17 cellular contexts compared by ENCODE assay signal in genomic region chr1:43937179-43937865, GRCh38. TPM values are rescaled to one million over a fixed set of nuclear protein-coding genes. Genes with fewer than 3 reads are reported as not detected.
DNase-seq lines count a peak whose midpoint lies in the region; ATAC-seq, FAIRE-seq and TF ChIP-seq lines count a peak whose summit lies in the region.
"Had no signal": no experiment of that assay in that cellular context is flagged by ENCODE, and none has a peak within 500 bp of the region (broad histone marks: within the 10 kb centered on the region; RNA-seq: fewer than 3 reads in every experiment).

No MANE protein-coding gene starts in this region.

- WGBS in adrenal gland, 4 donors = 88 to 93% (median 90%) methylated on average over 6 to 8 of the region's 8 CpGs

- no peaks in the 10 kb centered on the region for H3K36me3 ChIP-seq in adrenal gland (replicated peaks in 1 of 2)
- H3K36me3 ChIP-seq: ascending aorta had no signal

- H3K36me3 Mint-ChIP-seq in nephron progenitor cell (ENCODE audit: low read depth) = no peaks in the 10 kb centered on the region

- no peak overlapping the region for H3K27ac Mint-ChIP-seq in nephron progenitor cell
- H3K27ac Mint-ChIP-seq: IgD-negative memory B cell had no signal

- TF ChIP-seq POLR2A in adrenal gland (IDR thresholded peaks at IDR 0.05) = no peak

- no peaks in the 10 kb centered on the region for H3K9me3 Mint-ChIP-seq in nephron progenitor cell
- H3K9me3 Mint-ChIP-seq: IgD-negative memory B cell had no signal

- no peaks in the 10 kb centered on the region for H3K27me3 ChIP-seq in adrenal gland

- peak; percentile 93 for FAIRE-seq in RCC 7860 (lab: Jason Lieb, UNC)
- FAIRE-seq: colon had no signal

- peak overlapping the region; percentile 34 for H3K4me3 Mint-ChIP-seq in nephron progenitor cell

- peaks cover 16% of the 10 kb centered on the region for H3K4me1 Mint-ChIP-seq in nephron progenitor cell

- H3K27ac ChIP-seq in C4-2B (peak overlapping the region; percentile 93), adrenal gland (no peak overlapping the region)
- H3K27ac ChIP-seq: ascending aorta had no signal

- H3K9me3 ChIP-seq in adrenal gland (replicated peaks in 1 of 3) = no peaks in the 10 kb centered on the region
- H3K9me3 ChIP-seq: ascending aorta had no signal

- intact Hi-C loops in adrenal gland (cut with DNase I) = loop anchor here in 1 of 2 donors (10.0 kb wide), 1 partner anchor 403 kb away; the partner anchor contains the start of gene PTPRF

- peak overlapping the region; percentile 49 for H3K4me3 ChIP-seq in epithelial cell of proximal tubule (ENCODE audit: low read depth, low read length)
- H3K4me3 ChIP-seq in adrenal gland = no peak overlapping the region

- peaks cover 75% of the 10 kb centered on the region for H3K27me3 Mint-ChIP-seq in nephron progenitor cell (ENCODE audit: low read depth, poor library complexity)

- no peak for ATAC-seq in HG03097 (IDR thresholded peaks at IDR 0.05; ENCODE audit: low FRiP score, unreplicated experiment)

- H3K4me1 ChIP-seq in adrenal gland (replicated peaks in 1 of 2) = peaks cover 8 to 15% of the 10 kb centered on the region in 2 donors

- TF ChIP-seq CTCF in C4-2B (conservative IDR thresholded peaks at IDR 0.05) (no peak), epithelial cell of proximal tubule (conservative IDR thresholded peaks at IDR 0.05; ENCODE audit: low read depth, low read length) (no peak), nephron progenitor cell (IDR thresholded peaks at IDR 0.05) (no peak), adrenal gland (IDR thresholded peaks at IDR 0.05) (no peak)

- DNase-seq in RCC 7860 (ENCODE audit: low spot score) (peak; percentile 85), epithelial cell of proximal tubule (ENCODE audit: low read depth) (peak; percentile 53), nephron progenitor cell (no peak), NCI-H1436 treated with DMSO at 0.1 percent for 48 hours (lab: John Stamatoyannopoulos, UW) (no peak), adrenal gland (no peak), dermis blood vessel endothelial cell (no peak)
- DNase-seq: activated effector memory CD4-positive, alpha-beta T cell treated with anti-CD3 and anti-CD28 coated beads, Interleukin-2, amount 50 U/mL, for 16 hours; GDM1; NCI-H2029 treated with DMSO at 0.1 percent for 48 hours; stimulated activated CD4-positive, alpha-beta T cell treated with anti-CD3 and anti-CD28 coated beads, Interleukin-4, amount 100 ng/mL, for 1 hour; T-helper 9 cell had no signal

RNA-seq across cellular contexts. Expression of gene ARTN, which starts 3.7 kb away (rescaled TPM):
- total RNA-seq in epithelial cell of proximal tubule (2.0 and 14.1 TPM in 2 replicates), adrenal gland (1 to 10 TPM in 2 of 8 donors, under 1 TPM in 5, not detected in 1; 0.23 to 1.3 (median 0.53) TPM), dermis blood vessel endothelial cell (not detected in 2 replicates)
- 1 to 10 TPM in 2 of 3 donors, under 1 TPM in 1; 0.37 to 4.9 (median 2.8) TPM for polyA plus RNA-seq in adrenal gland
- total RNA-seq: ascending aorta, SK-MEL-5 had no signal
- polyA plus RNA-seq: IgD-negative memory B cell had no signal

RNA-seq across cellular contexts. Expression of gene IPO13, which starts 9.4 kb away (rescaled TPM):
- 16.6 and 28.7 TPM in 2 replicates for total RNA-seq in epithelial cell of proximal tubule
- total RNA-seq in adrenal gland = 10 to 100 TPM; 32.2 to 42.1 (median 37.1) TPM
- 10 to 100 TPM; 35.3 to 78.1 (median 54.5) TPM for polyA plus RNA-seq in adrenal gland
- total RNA-seq in dermis blood vessel endothelial cell = 14.8 and 17.3 TPM in 2 replicates

RNA-seq across cellular contexts. Expression of gene DPH2, which starts 32.5 kb away (rescaled TPM):
- total RNA-seq in epithelial cell of proximal tubule = 29.5 and 48.5 TPM in 2 replicates
- 10 to 100 TPM; 12.0 to 48.0 (median 22.0) TPM for total RNA-seq in adrenal gland
- 10 to 100 TPM; 19.1 to 29.1 (median 24.6) TPM for polyA plus RNA-seq in adrenal gland
- total RNA-seq in dermis blood vessel endothelial cell = 24.2 and 24.3 TPM in 2 replicates

RNA-seq across cellular contexts. Expression of gene ATP6V0B, which starts 37.4 kb away (rescaled TPM):
- total RNA-seq in epithelial cell of proximal tubule (139 and 262 TPM in 2 replicates), adrenal gland (100 to 1,000 TPM; 177 to 318 (median 216) TPM), dermis blood vessel endothelial cell (64.6 and 99.2 TPM in 2 replicates)
- polyA plus RNA-seq in adrenal gland = 100 to 1,000 TPM; 141 to 302 (median 161) TPM

RNA-seq across cellular contexts. Expression of gene B4GALT2, which starts 41.7 kb away (rescaled TPM):
- total RNA-seq in epithelial cell of proximal tubule (69.5 and 105 TPM in 2 replicates), adrenal gland (10 to 100 TPM; 18.8 to 47.9 (median 28.0) TPM), dermis blood vessel endothelial cell (50.2 and 64.4 TPM in 2 replicates)
- 10 to 100 TPM; 18.2 to 34.3 (median 24.1) TPM for polyA plus RNA-seq in adrenal gland

Comparison
In these comparisons a context has a peak if more than half of its experiments do, and no peak if none do; other contexts are left out.
1. DNase-seq: peak in RCC 7860 (single experiment) and epithelial cell of proximal tubule (single experiment); none in nephron progenitor cell (single experiment), NCI-H1436 treated with DMSO at 0.1 percent for 48 hours (single experiment), adrenal gland (0 of 7) and dermis blood vessel endothelial cell (single experiment).